8 cellular contexts compared by ENCODE assay signal in genomic region chr3:13495921-13496723, GRCh38.
DNase-seq lines count a peak whose midpoint lies in the region; ATAC-seq and TF ChIP-seq lines count a peak whose summit lies in the region.

No MANE protein-coding gene starts in this region.

- peak overlapping the region; percentile 83 for H3K27ac ChIP-seq in layer of hippocampus (ENCODE audit: low read depth, low read length)

- DNase-seq in GM12864 (ENCODE audit: low read depth) (no peak), NCI-H2171 treated with DMSO at 0.1 percent for 48 hours (lab: John Stamatoyannopoulos, UW) (peak; percentile 66), HPDE6-E6E7 (ENCODE audit: extremely low spot score) (no peak)
- DNase-seq in activated CD4-positive, CD25-positive, alpha-beta regulatory T cell treated with anti-CD3 and anti-CD28 coated beads, Interleukin-2, amount 50 U/mL, for 72 hours: peak; percentile 64
- DNase-seq in central memory CD4-positive, alpha-beta T cell: peak; percentile 60
- DNase-seq in stimulated activated CD4-positive, alpha-beta T cell treated with anti-CD3 and anti-CD28 coated beads, Interleukin-2, amount 100 ng/mL, for 4 hours (ENCODE audit: low read depth): peak; percentile 47

- ATAC-seq in HG02759 (IDR thresholded peaks at IDR 0.05; ENCODE audit: unreplicated experiment): peak; percentile 75

- no peak overlapping the region for H3K4me3 ChIP-seq in GM12864 (ENCODE audit: low read depth, low read length)

- H3K27me3 ChIP-seq in layer of hippocampus (ENCODE audit: control insufficient read depth, insufficient read depth, low read length): no peaks in the 10 kb centered on the region

- TF ChIP-seq CTCF in GM12864 (IDR thresholded peaks at IDR 0.05; ENCODE audit: low read depth, low read length, missing control alignments): peak; percentile 96

Comparison
In these comparisons a context has a peak if more than half of its experiments do, and no peak if none do; other contexts are left out.
1. DNase-seq: peak in NCI-H2171 treated with DMSO at 0.1 percent for 48 hours (single experiment), activated CD4-positive, CD25-positive, alpha-beta regulatory T cell treated with anti-CD3 and anti-CD28 coated beads, Interleukin-2, amount 50 U/mL, for 72 hours (single experiment), central memory CD4-positive, alpha-beta T cell (single experiment) and stimulated activated CD4-positive, alpha-beta T cell treated with anti-CD3 and anti-CD28 coated beads, Interleukin-2, amount 100 ng/mL, for 4 hours (single experiment); none in GM12864 (single experiment) and HPDE6-E6E7 (single experiment).